15 cellular contexts compared by ENCODE assay signal in the genomic region with DNA sequence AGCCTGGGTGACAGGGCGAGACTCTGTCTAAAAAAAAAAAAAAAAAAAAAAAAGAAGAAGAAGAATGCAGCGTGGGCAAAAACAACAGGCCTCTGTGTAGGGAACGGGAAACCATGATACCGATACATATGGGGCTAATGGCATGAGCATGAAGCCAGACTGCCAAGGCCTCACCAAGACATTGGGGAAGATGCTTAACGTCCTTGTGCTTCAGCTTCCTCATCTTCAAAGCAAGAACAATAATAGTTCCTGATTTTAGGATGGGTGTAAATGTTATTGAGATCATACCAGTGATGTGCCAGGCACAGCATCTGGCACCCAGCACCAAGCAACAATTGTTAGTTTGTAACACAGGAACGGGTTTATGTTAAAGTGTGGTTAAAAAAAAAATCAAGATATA.
"Had no signal": no experiment of that assay in that cellular context is flagged by ENCODE, and none has a peak within 500 bp of the region (broad histone marks: within the 10 kb centered on the region; RNA-seq: fewer than 3 reads in every experiment).

No MANE protein-coding gene starts in this region.

- H3K27ac ChIP-seq: right lobe of liver had no signal

- H3K4me3 ChIP-seq: prostate gland, right lobe of liver, stomach had no signal

- ATAC-seq: left colon, right lobe of liver had no signal

- H3K4me3 Mint-ChIP-seq: activated CD4-positive, alpha-beta T cell treated with anti-CD3 and anti-CD28 coated beads, Interleukin-2, amount 10 ng/mL, durations not matched to agents 24 days and 14 days; immature natural killer cell; nephron progenitor cell; T-helper 2 cell treated with Interferon-gamma antibody and Interleukin-4, amounts not matched to agents 5 μg/mL and 100 μg/mL, for 36 hours had no signal

- H3K9me3 Mint-ChIP-seq: activated CD4-positive, alpha-beta T cell treated with anti-CD3 and anti-CD28 coated beads, Interleukin-2, amount 10 ng/mL, durations not matched to agents 24 days and 14 days; immature natural killer cell; nephron progenitor cell; T-helper 2 cell treated with Interferon-gamma antibody and Interleukin-4, amounts not matched to agents 5 μg/mL and 100 μg/mL, for 36 hours had no signal

- H3K27ac Mint-ChIP-seq: activated CD4-positive, alpha-beta T cell treated with anti-CD3 and anti-CD28 coated beads, Interleukin-2, amount 10 ng/mL, durations not matched to agents 24 days and 14 days; immature natural killer cell; nephron progenitor cell; T-helper 2 cell treated with Interferon-gamma antibody and Interleukin-4, amounts not matched to agents 5 μg/mL and 100 μg/mL, for 36 hours had no signal

- H3K27me3 Mint-ChIP-seq: activated CD4-positive, alpha-beta T cell treated with anti-CD3 and anti-CD28 coated beads, Interleukin-2, amount 10 ng/mL, durations not matched to agents 24 days and 14 days had no signal

- H3K36me3 ChIP-seq: prostate gland, right lobe of liver, stomach had no signal

- H3K9me3 ChIP-seq: prostate gland, right lobe of liver, stomach had no signal

- H3K27me3 ChIP-seq: right lobe of liver, stomach had no signal

- DNase-seq: activated CD4-positive, alpha-beta T cell treated with anti-CD3 and anti-CD28 coated beads, Interleukin-2, amount 10 ng/mL, durations not matched to agents 24 days and 14 days; activated CD4-positive, CD25-positive, alpha-beta regulatory T cell; activated CD8-positive, alpha-beta memory T cell treated with anti-CD3 and anti-CD28 coated beads for 24 hours; activated naive CD4-positive, alpha-beta T cell; effector CD4-positive, alpha-beta T cell; foreskin fibroblast; immature natural killer cell; left colon; nephron progenitor cell; occipital lobe; stimulated activated CD4-positive, alpha-beta T cell treated with anti-CD3 and anti-CD28 coated beads, Interleukin-2, amount 100 ng/mL, for 24 hours; stomach had no signal
